ENCODE assay signal across 26 cellular contexts in genomic region chr2:196538189-196538588, GRCh38.
"Had no signal": no experiment of that assay in that cellular context is flagged by ENCODE, and none has a peak within 500 bp of the region (broad histone marks: within the 10 kb centered on the region; RNA-seq: fewer than 3 reads in every experiment).

No MANE protein-coding gene starts in this region.

- DNase-seq: activated CD4-positive, alpha-beta memory T cell treated with anti-CD3 and anti-CD28 coated beads for 36 hours; activated CD4-positive, alpha-beta T cell treated with anti-CD3 and anti-CD28 coated beads for 48 hours; activated CD4-positive, CD25-positive, alpha-beta regulatory T cell treated with anti-CD3 and anti-CD28 coated beads, Interleukin-2, amount 50 U/mL, for 72 hours; activated gamma-delta T cell; activated naive CD8-positive, alpha-beta T cell treated with anti-CD3 and anti-CD28 coated beads, Interleukin-2, amount 50 U/mL, for 24 hours; activated T-cell treated with anti-CD3 and anti-CD28 coated beads for 4 hours; activated T-cell treated with anti-CD3 and anti-CD28 coated beads, Interleukin-2, amount 50 U/mL, for 48 hours; amniotic stem cell; Karpas-422; NCI-H1092; NCI-H1417; NCI-H1930; NCI-H2171; NCI-H2227 treated with DMSO at 0.1 percent for 48 hours; NCI-H446 treated with DMSO at 0.1 percent for 48 hours; NCI-H524 treated with DMSO at 0.1 percent for 48 hours; NCI-H774; RPMI8226; SHP77 treated with DMSO at 0.1 percent for 48 hours; T-helper 9 cell had no signal

- H3K4me1 ChIP-seq: ascending aorta, body of pancreas had no signal

- H3K27me3 ChIP-seq: ascending aorta, body of pancreas had no signal

- H3K4me3 ChIP-seq: ascending aorta, body of pancreas, K562 had no signal

- ATAC-seq: activated naive CD4-positive, alpha-beta T cell treated with anti-CD3 and anti-CD28 coated beads, Interleukin-2, amount 50 U/mL, for 72 hours; activated naive CD8-positive, alpha-beta T cell treated with anti-CD3 and anti-CD28 coated beads, Interleukin-2, amount 50 U/mL, for 24 hours; activated T-helper 17 cell treated with anti-CD3 and anti-CD28 coated beads, Interleukin-2, amount 50 U/mL, for 72 hours; body of pancreas; K562; WTC11 had no signal

- H3K27ac ChIP-seq: ascending aorta, body of pancreas had no signal

- H3K36me3 ChIP-seq: ascending aorta had no signal

- H3K9me3 ChIP-seq: ascending aorta, body of pancreas had no signal
